ENCODE assay signal across 8 cellular contexts in the genomic region with DNA sequence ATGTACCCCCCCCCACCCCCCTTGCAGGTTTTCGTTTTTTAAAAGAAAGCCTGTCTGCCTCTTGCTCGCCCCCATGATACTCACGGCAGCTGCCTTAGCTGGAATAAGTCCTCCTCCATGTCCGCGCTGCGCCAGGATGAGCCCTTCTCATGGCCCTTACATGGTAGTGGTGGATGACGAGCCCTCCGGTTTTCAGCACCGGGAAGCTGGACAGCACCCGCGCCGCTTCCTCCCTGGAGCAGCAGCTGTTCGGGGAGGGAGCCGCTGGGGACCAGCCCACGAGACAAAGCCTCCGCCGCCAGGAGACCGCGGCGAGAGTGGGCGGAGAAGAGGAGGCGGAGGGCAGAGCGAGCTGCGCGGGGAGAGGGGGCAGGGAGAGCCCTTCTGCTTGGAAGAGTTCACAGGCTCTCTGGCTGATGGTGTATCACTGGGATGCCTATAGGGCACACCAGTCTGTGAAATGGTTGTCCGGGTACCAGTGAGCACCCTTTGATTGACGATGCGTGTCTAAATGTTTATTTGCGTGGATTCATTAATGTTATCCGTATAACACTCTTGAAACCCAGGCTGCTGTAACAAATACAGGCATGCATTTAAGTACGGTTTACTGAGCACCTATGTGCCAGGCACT. TPM values are rescaled to one million over a fixed set of nuclear protein-coding genes. Genes with fewer than 3 reads are reported as not detected.
DNase-seq lines count a peak whose midpoint lies in the region; ATAC-seq and TF ChIP-seq lines count a peak whose summit lies in the region.

A gene with protein sequence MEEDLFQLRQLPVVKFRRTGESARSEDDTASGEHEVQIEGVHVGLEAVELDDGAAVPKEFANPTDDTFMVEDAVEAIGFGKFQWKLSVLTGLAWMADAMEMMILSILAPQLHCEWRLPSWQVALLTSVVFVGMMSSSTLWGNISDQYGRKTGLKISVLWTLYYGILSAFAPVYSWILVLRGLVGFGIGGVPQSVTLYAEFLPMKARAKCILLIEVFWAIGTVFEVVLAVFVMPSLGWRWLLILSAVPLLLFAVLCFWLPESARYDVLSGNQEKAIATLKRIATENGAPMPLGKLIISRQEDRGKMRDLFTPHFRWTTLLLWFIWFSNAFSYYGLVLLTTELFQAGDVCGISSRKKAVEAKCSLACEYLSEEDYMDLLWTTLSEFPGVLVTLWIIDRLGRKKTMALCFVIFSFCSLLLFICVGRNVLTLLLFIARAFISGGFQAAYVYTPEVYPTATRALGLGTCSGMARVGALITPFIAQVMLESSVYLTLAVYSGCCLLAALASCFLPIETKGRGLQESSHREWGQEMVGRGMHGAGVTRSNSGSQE (minus strand): TSS at position 319 of the 631 bp plus-strand sequence. CDS start 200 bp downstream, at position 119.

- no peaks in the 10 kb centered on the region for H3K9me3 ChIP-seq in AG04450 (ENCODE audit: control insufficient read depth, insufficient read depth, low read length)

- no peaks in the 10 kb centered on the region for H3K36me3 Mint-ChIP-seq in activated CD8-positive, alpha-beta memory T cell treated with anti-CD3 and anti-CD28 coated beads, Interleukin-2, amount 10 ng/mL, durations not matched to agents 7 days and 5 days
- H3K36me3 Mint-ChIP-seq in mesothelial cell of epicardium: no peaks in the 10 kb centered on the region

- POLR2A ChIA-PET in AG04450 (lab: Yijun Ruan, JAX): no interaction called here
- POLR2A ChIA-PET in HEK293T (lab: Yijun Ruan, JAX): no interaction called here

- no peaks in the 10 kb centered on the region for H3K4me1 Mint-ChIP-seq in activated CD8-positive, alpha-beta memory T cell treated with anti-CD3 and anti-CD28 coated beads, Interleukin-2, amount 10 ng/mL, durations not matched to agents 7 days and 5 days
- H3K4me1 Mint-ChIP-seq in mesothelial cell of epicardium: no peaks in the 10 kb centered on the region

- peak within 1 kb of the TSS; percentile 25; the same call in 1 of the 2 replicates for H3K4me3 ChIP-seq in AG04450 (ENCODE audit: low read depth, low read length)

- H3K9me3 Mint-ChIP-seq in activated CD8-positive, alpha-beta memory T cell treated with anti-CD3 and anti-CD28 coated beads, Interleukin-2, amount 10 ng/mL, durations not matched to agents 7 days and 5 days (ENCODE audit: low read depth): no peaks in the 10 kb centered on the region
- H3K9me3 Mint-ChIP-seq in mesothelial cell of epicardium: no peaks in the 10 kb centered on the region

- no peak within 1 kb of the TSS for H3K27ac ChIP-seq in AG04450 (ENCODE audit: low read depth, low read length)

- ATAC-seq in activated CD8-positive, alpha-beta memory T cell treated with anti-CD3 and anti-CD28 coated beads, Interleukin-2, amount 10 ng/mL, durations not matched to agents 7 days and 5 days: no peak
- ATAC-seq in esophagus mucosa: peak; percentile 67
- ATAC-seq in stimulated activated naive CD8-positive, alpha-beta T cell treated with anti-CD3 and anti-CD28 coated beads, Interleukin-15, Interleukin-2, amounts not matched to agents 100 U/mL and 50 U/mL, for 24 hours: no peak
- no peak for ATAC-seq in GM21576 (IDR thresholded peaks at IDR 0.05; ENCODE audit: unreplicated experiment)

- peaks cover 30% of the 10 kb centered on the region for H3K27me3 Mint-ChIP-seq in activated CD8-positive, alpha-beta memory T cell treated with anti-CD3 and anti-CD28 coated beads, Interleukin-2, amount 10 ng/mL, durations not matched to agents 7 days and 5 days
- H3K27me3 Mint-ChIP-seq in mesothelial cell of epicardium (ENCODE audit: low read depth): peaks cover 15% of the 10 kb centered on the region

- CTCF ChIA-PET in AG04450 (lab: Charles Lee) (interaction anchor here (0.6 to 1.4 kb wide), 3 partner anchors 72 to 407 kb away, joined by 3 to 6 read pairs (median 3); no protein-coding TSS in a partner anchor), HEK293T (lab: Yijun Ruan, JAX) (interaction anchor here (1.0 kb wide), 1 partner anchor 10 kb away, joined by 4 read pairs; no protein-coding TSS in a partner anchor)
- CTCF ChIA-PET in activated CD8-positive, alpha-beta memory T cell treated with anti-CD3 and anti-CD28 coated beads, Interleukin-2, amount 10 ng/mL, durations not matched to agents 7 days and 5 days (lab: Charles Lee): no interaction called here

- no peaks in the 10 kb centered on the region for H3K27me3 ChIP-seq in AG04450 (ENCODE audit: control insufficient read depth, insufficient read depth, low read length)

- H3K4me3 Mint-ChIP-seq in activated CD8-positive, alpha-beta memory T cell treated with anti-CD3 and anti-CD28 coated beads, Interleukin-2, amount 10 ng/mL, durations not matched to agents 7 days and 5 days: no peak within 1 kb of the TSS
- no peak within 1 kb of the TSS for H3K4me3 Mint-ChIP-seq in mesothelial cell of epicardium

- DNase-seq in AG04450 (ENCODE audit: low read depth, low spot score): peak; percentile 47
- peak; percentile 90 for DNase-seq in HEK293T (ENCODE audit: extremely low spot score)
- DNase-seq in NCI-H510A treated with DMSO at 0.1 percent for 48 hours (lab: John Stamatoyannopoulos, UW): peak; percentile 50
- peak; percentile 47 for DNase-seq in activated CD8-positive, alpha-beta memory T cell treated with anti-CD3 and anti-CD28 coated beads, Interleukin-2, amount 10 ng/mL, durations not matched to agents 7 days and 5 days
- peak; percentile 80 to 95 for DNase-seq in mesothelial cell of epicardium (ENCODE audit: low spot score in 2 of 2, unreplicated experiment in 2 of 2)
- peak; percentile 51 for DNase-seq in stimulated activated naive CD8-positive, alpha-beta T cell treated with anti-CD3 and anti-CD28 coated beads, Interleukin-15, Interleukin-2, amounts not matched to agents 100 U/mL and 50 U/mL, for 24 hours

- H3K27ac Mint-ChIP-seq in activated CD8-positive, alpha-beta memory T cell treated with anti-CD3 and anti-CD28 coated beads, Interleukin-2, amount 10 ng/mL, durations not matched to agents 7 days and 5 days: no peak within 1 kb of the TSS
- H3K27ac Mint-ChIP-seq in mesothelial cell of epicardium: no peak within 1 kb of the TSS

- TF ChIP-seq CTCF in AG04450 (IDR thresholded peaks at IDR 0.05; ENCODE audit: low read depth, low read length) (no peak), mesothelial cell of epicardium (IDR thresholded peaks at IDR 0.05; ENCODE audit: unreplicated experiment) (no peak)

TF ChIP-seq in HEK293T, 16 proteins besides CTCF, POLR2A, EP300 and RAD21:
- no peak for TF ChIP-seq BHLHE40 (IDR thresholded peaks at IDR 0.05; ENCODE audit: borderline replicate concordance)
- TF ChIP-seq FOXK2 (IDR thresholded peaks at IDR 0.05): no peak
- no peak for TF ChIP-seq ARNT (IDR thresholded peaks at IDR 0.05)
- TF ChIP-seq L3MBTL2 (conservative IDR thresholded peaks at IDR 0.05): no peak
- no peak for TF ChIP-seq ELF4 (IDR thresholded peaks at IDR 0.05)
- no peak for TF ChIP-seq CTBP1 (IDR thresholded peaks at IDR 0.05; ENCODE audit: borderline replicate concordance)
- no peak for TF ChIP-seq FOXM1 (IDR thresholded peaks at IDR 0.05; ENCODE audit: borderline replicate concordance)
- no peak for TF ChIP-seq TARDBP (IDR thresholded peaks at IDR 0.05)
- no peak for TF ChIP-seq FOXA1 (IDR thresholded peaks at IDR 0.05)
- TF ChIP-seq HDGF (IDR thresholded peaks at IDR 0.05; ENCODE audit: borderline replicate concordance): no peak
- TF ChIP-seq SUZ12 (IDR thresholded peaks at IDR 0.05): no peak

RNA-seq across cellular contexts. Expression of the gene that starts here (rescaled TPM):
- not detected in 2 replicates for polyA plus RNA-seq in AG04450 (2011; rRNA removed)
- not detected in 2 replicates for polyA minus RNA-seq in AG04450 (2011; rRNA and poly(A)+ RNA removed)
- not detected for total RNA-seq in activated CD8-positive, alpha-beta memory T cell treated with anti-CD3 and anti-CD28 coated beads, Interleukin-2, amount 10 ng/mL, durations not matched to agents 7 days and 5 days
- not detected for total RNA-seq in esophagus mucosa
- not detected in 3 replicates for total RNA-seq in mesothelial cell of epicardium

Comparison
In these comparisons a context has a peak if more than half of its experiments do, and no peak if none do; other contexts are left out.
1. Peak in DNase-seq and H3K4me3 ChIP-seq in AG04450; RNA of the gene not detected or under 1 TPM.
2. Peak in DNase-seq in activated CD8-positive, alpha-beta memory T cell treated with anti-CD3 and anti-CD28 coated beads, Interleukin-2, amount 10 ng/mL, durations not matched to agents 7 days and 5 days; RNA of the gene not detected or under 1 TPM.
3. Peak in ATAC-seq in esophagus mucosa; RNA of the gene not detected or under 1 TPM.
4. Peak in DNase-seq in mesothelial cell of epicardium; RNA of the gene not detected or under 1 TPM.